In genomic region chr1:186945146-186945545, GRCh38 we compare ENCODE assay signal across 6 cellular contexts.
"Had no signal": no experiment of that assay in that cellular context is flagged by ENCODE, and none has a peak within 500 bp of the region (broad histone marks: within the 10 kb centered on the region; RNA-seq: fewer than 3 reads in every experiment).

No MANE protein-coding gene starts in this region.

- H3K9me3 Mint-ChIP-seq: IgD-negative memory B cell had no signal

- H3K36me3 Mint-ChIP-seq: IgD-negative memory B cell had no signal

- FAIRE-seq: HepG2, HTR-8/SVneo, K562 had no signal

- H3K4me1 Mint-ChIP-seq: IgD-negative memory B cell had no signal

- H3K27ac Mint-ChIP-seq: IgD-negative memory B cell had no signal

- H3K4me3 ChIP-seq: K562 had no signal

- DNase-seq: IMR-90 had no signal

- H3K27ac ChIP-seq: HL-60 had no signal

- H3K4me3 Mint-ChIP-seq: IgD-negative memory B cell had no signal
